1 cellular context compared by ENCODE assay signal in the genomic region with DNA sequence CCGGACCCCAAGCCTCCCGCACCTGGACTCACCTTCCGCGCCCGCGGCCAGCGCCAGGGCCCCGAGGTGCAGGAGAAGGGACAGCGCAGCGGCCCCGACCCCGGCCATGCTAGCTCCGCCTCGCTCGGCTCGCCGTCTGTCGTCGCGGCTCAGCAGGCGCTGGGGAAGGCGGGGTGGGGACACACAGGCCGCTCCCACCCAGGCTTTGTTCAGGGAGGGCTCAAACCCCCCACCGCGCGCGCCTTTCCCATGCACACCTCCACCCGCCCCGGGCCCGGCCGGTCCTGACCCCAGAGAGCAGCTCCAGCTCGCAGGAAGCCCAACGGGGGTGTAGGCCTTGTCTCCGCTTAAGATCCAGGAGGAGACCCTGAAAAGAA.
TF ChIP-seq lines count a peak whose summit lies in the region.

A gene (minus strand): TSS at position 141 of the 377 bp plus-strand sequence. CDS start 33 bp downstream, at position 108.

TF ChIP-seq in WTC11, 78 proteins besides CTCF, POLR2A, EP300 and RAD21 (continued from another document):
- TF ChIP-seq, protein P1, sequence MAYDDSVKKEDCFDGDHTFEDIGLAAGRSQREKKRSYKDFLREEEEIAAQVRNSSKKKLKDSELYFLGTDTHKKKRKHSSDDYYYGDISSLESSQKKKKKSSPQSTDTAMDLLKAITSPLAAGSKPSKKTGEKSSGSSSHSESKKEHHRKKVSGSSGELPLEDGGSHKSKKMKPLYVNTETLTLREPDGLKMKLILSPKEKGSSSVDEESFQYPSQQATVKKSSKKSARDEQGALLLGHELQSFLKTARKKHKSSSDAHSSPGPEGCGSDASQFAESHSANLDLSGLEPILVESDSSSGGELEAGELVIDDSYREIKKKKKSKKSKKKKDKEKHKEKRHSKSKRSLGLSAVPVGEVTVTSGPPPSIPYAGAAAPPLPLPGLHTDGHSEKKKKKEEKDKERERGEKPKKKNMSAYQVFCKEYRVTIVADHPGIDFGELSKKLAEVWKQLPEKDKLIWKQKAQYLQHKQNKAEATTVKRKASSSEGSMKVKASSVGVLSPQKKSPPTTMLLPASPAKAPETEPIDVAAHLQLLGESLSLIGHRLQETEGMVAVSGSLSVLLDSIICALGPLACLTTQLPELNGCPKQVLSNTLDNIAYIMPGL (CRISPR knock-in tag; IDR thresholded peaks at IDR 0.05), result peak; percentile 60; the same call in 1 of the 2 replicates
- TF ChIP-seq, protein P2, sequence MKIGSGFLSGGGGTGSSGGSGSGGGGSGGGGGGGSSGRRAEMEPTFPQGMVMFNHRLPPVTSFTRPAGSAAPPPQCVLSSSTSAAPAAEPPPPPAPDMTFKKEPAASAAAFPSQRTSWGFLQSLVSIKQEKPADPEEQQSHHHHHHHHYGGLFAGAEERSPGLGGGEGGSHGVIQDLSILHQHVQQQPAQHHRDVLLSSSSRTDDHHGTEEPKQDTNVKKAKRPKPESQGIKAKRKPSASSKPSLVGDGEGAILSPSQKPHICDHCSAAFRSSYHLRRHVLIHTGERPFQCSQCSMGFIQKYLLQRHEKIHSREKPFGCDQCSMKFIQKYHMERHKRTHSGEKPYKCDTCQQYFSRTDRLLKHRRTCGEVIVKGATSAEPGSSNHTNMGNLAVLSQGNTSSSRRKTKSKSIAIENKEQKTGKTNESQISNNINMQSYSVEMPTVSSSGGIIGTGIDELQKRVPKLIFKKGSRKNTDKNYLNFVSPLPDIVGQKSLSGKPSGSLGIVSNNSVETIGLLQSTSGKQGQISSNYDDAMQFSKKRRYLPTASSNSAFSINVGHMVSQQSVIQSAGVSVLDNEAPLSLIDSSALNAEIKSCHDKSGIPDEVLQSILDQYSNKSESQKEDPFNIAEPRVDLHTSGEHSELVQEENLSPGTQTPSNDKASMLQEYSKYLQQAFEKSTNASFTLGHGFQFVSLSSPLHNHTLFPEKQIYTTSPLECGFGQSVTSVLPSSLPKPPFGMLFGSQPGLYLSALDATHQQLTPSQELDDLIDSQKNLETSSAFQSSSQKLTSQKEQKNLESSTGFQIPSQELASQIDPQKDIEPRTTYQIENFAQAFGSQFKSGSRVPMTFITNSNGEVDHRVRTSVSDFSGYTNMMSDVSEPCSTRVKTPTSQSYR (CRISPR knock-in tag; IDR thresholded peaks at IDR 0.05), result no peak
- TF ChIP-seq, protein P3, sequence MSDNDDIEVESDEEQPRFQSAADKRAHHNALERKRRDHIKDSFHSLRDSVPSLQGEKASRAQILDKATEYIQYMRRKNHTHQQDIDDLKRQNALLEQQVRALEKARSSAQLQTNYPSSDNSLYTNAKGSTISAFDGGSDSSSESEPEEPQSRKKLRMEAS (CRISPR knock-in tag; IDR thresholded peaks at IDR 0.05), result peak; percentile 9; the same call in 1 of the 2 replicates
- peak; percentile 54; the same call in 1 of the 2 replicates for TF ChIP-seq ZNF317 (CRISPR knock-in tag; IDR thresholded peaks at IDR 0.05; ENCODE audit: borderline replicate concordance, low read depth)
- TF ChIP-seq GABPB1 (CRISPR knock-in tag; IDR thresholded peaks at IDR 0.05), result no peak
- no peak for TF ChIP-seq GRHL2 (CRISPR knock-in tag; IDR thresholded peaks at IDR 0.05; ENCODE audit: insufficient replicate concordance, severe bottlenecking)
